1 cellular context compared by ENCODE assay signal in genomic region chr2:45786030-45786830, GRCh38.
TF ChIP-seq lines count a peak whose summit lies in the region.

No MANE protein-coding gene starts in this region.

TF ChIP-seq in K562, 482 proteins besides CTCF, POLR2A, EP300 and RAD21 (continued from another document and continues in another):
- TF ChIP-seq ZBTB40 (IDR thresholded peaks at IDR 0.05) (0 out of 2 replicates have a peak, but pooled peaks have one; percentile 26), ZBTB40 (CRISPR knock-in tag; IDR thresholded peaks at IDR 0.05) (no peak), SMAD2 (IDR thresholded peaks at IDR 0.05; ENCODE audit: low read depth, low read length) (no peak), EZH2 (IDR thresholded peaks at IDR 0.05; ENCODE audit: borderline replicate concordance, low read depth, low read length) (no peak), FOS (IDR thresholded peaks at IDR 0.05; ENCODE audit: extremely low read depth, insufficient read length) (no peak), ARID1B (IDR thresholded peaks at IDR 0.05) (peak; percentile 79), JUND (IDR thresholded peaks at IDR 0.05; ENCODE audit: borderline replicate concordance, low read depth, low read length) (peak; percentile 77), JUND (tag; IDR thresholded peaks at IDR 0.05; ENCODE audit: borderline replicate concordance, low read depth, low read length) (peak; percentile 69; the same call in 1 of the 3 replicates), ETV5 (CRISPR knock-in tag; IDR thresholded peaks at IDR 0.05; ENCODE audit: low read depth) (no peak; the same call in 1 of the 2 replicates), BACH1 (tag; IDR thresholded peaks at IDR 0.05) (peak; percentile 49; the same call in 1 of the 2 replicates), ZKSCAN8 (CRISPR knock-in tag; IDR thresholded peaks at IDR 0.05) (no peak), TAL1 (IDR thresholded peaks at IDR 0.05) (peak; percentile 38; the same call in 1 of the 2 replicates), NFE2 (IDR thresholded peaks at IDR 0.05; ENCODE audit: low read depth) (0 out of 2 replicates have a peak, but pooled peaks have one; percentile 19), YY1 (IDR thresholded peaks at IDR 0.05; ENCODE audit: borderline replicate concordance in 1 of 3, control insufficient read depth in 1 of 3, extremely low read depth in 1 of 3, insufficient read depth in 3 of 3, insufficient read length in 1 of 3, insufficient replicate concordance in 2 of 3, low read depth in 1 of 3, low read length in 2 of 3) (peak in 1 of 3 experiments; percentile 57), ZNF395 (CRISPR knock-in tag; IDR thresholded peaks at IDR 0.05) (no peak), ZFX (CRISPR knock-in tag; IDR thresholded peaks at IDR 0.05) (peak; percentile 69), CBX1 (IDR thresholded peaks at IDR 0.05; ENCODE audit: low read depth) (0 out of 2 replicates have a peak, but pooled peaks have one; percentile 49), ATF7 (IDR thresholded peaks at IDR 0.05) (peak; percentile 86), VEZF1 (CRISPR knock-in tag; IDR thresholded peaks at IDR 0.05) (peak; percentile 55; the same call in 1 of the 2 replicates), GATAD2A (IDR thresholded peaks at IDR 0.05) (0 out of 2 replicates have a peak, but pooled peaks have one; percentile 13), ZBTB9 (CRISPR knock-in tag; IDR thresholded peaks at IDR 0.05) (0 out of 2 replicates have a peak, but pooled peaks have one; percentile 18), FOXJ2 (tag; IDR thresholded peaks at IDR 0.05) (no peak), ZNF79 (CRISPR knock-in tag; IDR thresholded peaks at IDR 0.05; ENCODE audit: low read depth) (peak; percentile 99), MAFF (IDR thresholded peaks at IDR 0.05; ENCODE audit: low read length) (no peak), ZEB2 (IDR thresholded peaks at IDR 0.05) (0 out of 2 replicates have a peak, but pooled peaks have one; percentile 57), DPF2 (IDR thresholded peaks at IDR 0.05) (peak; percentile 76), RAD51 (IDR thresholded peaks at IDR 0.05; ENCODE audit: borderline replicate concordance, low read depth) (no peak), FOXM1 (IDR thresholded peaks at IDR 0.05; ENCODE audit: low read depth) (peak; percentile 69; the same call in 1 of the 2 replicates), FOXM1 (CRISPR knock-in tag; IDR thresholded peaks at IDR 0.05; ENCODE audit: low read depth) (no peak), ZC3H8 (IDR thresholded peaks at IDR 0.05) (no peak), ELK1 (CRISPR knock-in tag; IDR thresholded peaks at IDR 0.05) (no peak), ZNF639 (CRISPR knock-in tag; conservative IDR thresholded peaks at IDR 0.05 in 1 of 2, IDR thresholded peaks at IDR 0.05 in 1 of 2) (peak in 1 of 2 experiments; percentile 62; a peak in 1 of 4 replicates), ZNF124 (CRISPR knock-in tag; IDR thresholded peaks at IDR 0.05) (no peak), MAZ (CRISPR knock-in tag; conservative IDR thresholded peaks at IDR 0.05 in 1 of 2, IDR thresholded peaks at IDR 0.05 in 1 of 2) (peak; percentile 11 to 21; a peak in 1 of 4 replicates)
